ENCODE assay signal across 8 cellular contexts in the genomic region with DNA sequence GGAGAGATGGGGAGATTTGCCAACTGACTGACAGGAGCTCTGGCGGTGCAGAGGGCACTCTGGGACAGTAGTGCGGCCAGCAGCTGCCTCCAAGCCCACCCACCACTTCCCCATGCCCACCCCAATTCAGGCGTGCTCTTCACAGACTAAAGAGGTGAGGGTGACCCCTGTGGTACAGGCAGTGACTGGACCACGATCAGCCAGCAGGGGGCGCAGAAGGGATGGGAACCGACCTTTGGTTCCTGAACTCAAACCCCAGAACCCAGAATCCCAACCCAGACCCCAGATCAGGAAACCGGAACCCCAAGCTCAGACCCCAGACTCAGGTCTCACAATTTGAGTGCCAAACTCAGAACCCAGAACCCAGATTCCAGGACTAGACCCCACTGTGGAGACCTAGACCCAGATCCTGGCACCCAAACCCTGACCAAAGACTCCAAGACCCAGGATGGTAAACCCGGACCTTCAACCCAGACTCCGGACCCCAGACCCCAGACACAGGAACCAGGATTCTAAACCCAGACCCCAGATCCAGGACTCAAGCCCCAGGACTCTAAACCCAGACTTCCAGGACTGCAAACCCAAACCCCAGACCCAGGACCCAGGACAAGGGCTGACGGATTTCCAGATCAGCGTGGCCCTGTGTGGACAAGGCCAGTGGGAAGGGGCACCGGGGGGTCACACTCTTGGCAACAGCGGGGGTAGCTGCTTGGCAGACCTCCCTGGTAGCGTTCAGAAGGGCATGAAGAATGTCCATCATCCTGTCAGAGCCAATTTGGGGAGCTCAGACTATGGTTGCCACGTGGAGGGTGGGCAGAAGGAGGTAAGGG. TPM values are rescaled to one million over a fixed set of nuclear protein-coding genes. Genes with fewer than 3 reads are reported as not detected.
DNase-seq lines count a peak whose midpoint lies in the region; ATAC-seq and TF ChIP-seq lines count a peak whose summit lies in the region.

No MANE protein-coding gene starts in this region.

- H3K4me2 ChIP-seq in DOHH2 (ENCODE audit: low read length) = no peak overlapping the region
- H3K4me2 ChIP-seq in KMS-11 = no peak overlapping the region

- H2AFZ ChIP-seq in KMS-11 (ENCODE audit: low read depth) = no peak overlapping the region

- no peaks in the 10 kb centered on the region for H3K9me3 ChIP-seq in DOHH2 (ENCODE audit: control insufficient read depth, insufficient read depth, low read length)

- H3K36me3 ChIP-seq in DOHH2 (ENCODE audit: control insufficient read depth, low read length) (no peaks in the 10 kb centered on the region), KMS-11 (ENCODE audit: insufficient read depth) (no peaks in the 10 kb centered on the region)

- TF ChIP-seq CTCF in DOHH2 (IDR thresholded peaks at IDR 0.05; ENCODE audit: low read depth, low read length, poor library complexity, severe bottlenecking) (peak; percentile 95), KMS-11 (conservative IDR thresholded peaks at IDR 0.05; ENCODE audit: low read depth, low read length) (peak; percentile 79)

- H3K27ac ChIP-seq in DOHH2 (ENCODE audit: low read depth, low read length) (no peak overlapping the region), KMS-11 (no peak overlapping the region), caudate nucleus (ENCODE audit: low read depth, low read length) (peak overlapping the region; percentile 67)

- no peaks in the 10 kb centered on the region for H3F3A ChIP-seq in DOHH2 (ENCODE audit: control insufficient read depth, insufficient read depth)

- DNase-seq in activated CD4-positive, alpha-beta T cell treated with anti-CD3 and anti-CD28 coated beads for 1 hour = peak; percentile 68
- peak in 50 of 61 donors; percentile 7 to 73 (median 40) for DNase-seq in caudate nucleus (lab: John Stamatoyannopoulos, UW)
- peak; percentile 81 for DNase-seq in left lobe of liver (ENCODE audit: low spot score)
- DNase-seq in stimulated activated CD4-positive, alpha-beta T cell treated with anti-CD3 and anti-CD28 coated beads, Interleukin-4, amount 100 ng/mL, for 48 hours (ENCODE audit: low read depth in 2 of 2) = peak; percentile 76 to 93

- H3K4me1 ChIP-seq in DOHH2 (ENCODE audit: control insufficient read depth, low read length) (no peaks in the 10 kb centered on the region), KMS-11 (ENCODE audit: low read depth, poor library complexity, severe bottlenecking) (no peaks in the 10 kb centered on the region)

- no peak overlapping the region for H3K9ac ChIP-seq in KMS-11

- H3K79me2 ChIP-seq in DOHH2 (ENCODE audit: control insufficient read depth, low read length) = no peaks in the 10 kb centered on the region
- no peaks in the 10 kb centered on the region for H3K79me2 ChIP-seq in KMS-11 (ENCODE audit: insufficient read depth, low read depth)

- H4K20me1 ChIP-seq in DOHH2 (ENCODE audit: control insufficient read depth, insufficient read depth, low read depth, low read length) (no peaks in the 10 kb centered on the region), KMS-11 (ENCODE audit: insufficient read depth) (no peaks in the 10 kb centered on the region)

- H3K27me3 ChIP-seq in DOHH2 (ENCODE audit: control insufficient read depth, low read length) (peaks cover 28% of the 10 kb centered on the region), KMS-11 (ENCODE audit: insufficient read depth, low read depth) (no peaks in the 10 kb centered on the region)

- peak; percentile 61 for ATAC-seq in left lobe of liver
- no peak for ATAC-seq in HG02840 (IDR thresholded peaks at IDR 0.05; ENCODE audit: low FRiP score, unreplicated experiment)
- no peak for ATAC-seq in GM18907 (IDR thresholded peaks at IDR 0.05; ENCODE audit: unreplicated experiment)

- H3K4me3 ChIP-seq in DOHH2 (ENCODE audit: low read length) = no peak overlapping the region
- H3K4me3 ChIP-seq in KMS-11 (IDR thresholded peaks at IDR 0.05; ENCODE audit: insufficient read depth, low read depth, low read length) = no peak overlapping the region

- no peaks in the 10 kb centered on the region for H3K9me2 ChIP-seq in DOHH2 (replicated peaks; ENCODE audit: control insufficient read depth, low read length)

RNA-seq across cellular contexts. Expression of a gene that starts 3.7 kb away (rescaled TPM):
- 1.4 TPM for total RNA-seq in left lobe of liver

RNA-seq across cellular contexts. Expression of a gene that starts 10.6 kb away (rescaled TPM):
- total RNA-seq in left lobe of liver = 24.6 TPM
